In genomic region chr15:31458591-31458990, GRCh38 we compare ENCODE assay signal across 17 cellular contexts.
DNase-seq lines count a peak whose midpoint lies in the region; ATAC-seq and TF ChIP-seq lines count a peak whose summit lies in the region.
"Had no signal": no experiment of that assay in that cellular context is flagged by ENCODE, and none has a peak within 500 bp of the region (broad histone marks: within the 10 kb centered on the region; RNA-seq: fewer than 3 reads in every experiment).

No MANE protein-coding gene starts in this region.

- no peak for TF ChIP-seq CTCF in psoas muscle (IDR thresholded peaks at IDR 0.05)

- peak; percentile 5 for DNase-seq in activated CD4-positive, alpha-beta T cell treated with anti-CD3 and anti-CD28 coated beads for 1 hour
- no peak for DNase-seq in activated CD4-positive, alpha-beta T cell treated with anti-CD3 and anti-CD28 coated beads for 4 hours
- no peak for DNase-seq in CD8-positive, alpha-beta memory T cell
- no peak for DNase-seq in activated T-helper 1 cell treated with anti-CD3 and anti-CD28 coated beads, Interleukin-12 subunit alpha, Interleukin-12 subunit beta, Interleukin-2, Interleukin-4 antibody, amounts not matched to agents 30 ng/mL and 10 ng/mL and 1 ng/mL, durations not matched to agents 14 hours and 24 hours and 36 hours (ENCODE audit: low spot score)
- no peak for DNase-seq in naive thymus-derived CD8-positive, alpha-beta T cell
- DNase-seq in HK-2 (ENCODE audit: unreplicated experiment) (no peak), psoas muscle (no peak), iPS-NIHi11 (ENCODE audit: low spot score) (no peak)
- DNase-seq: effector CD4-positive, alpha-beta T cell; GF-D8; NCI-H1436; NCI-H226; posterior cingulate gyrus had no signal

- CTCF ChIA-PET in CD8-positive, alpha-beta memory T cell (lab: Charles Lee), result interaction anchor here (1.0 to 1.4 kb wide), 3 partner anchors 17 to 259 kb away, joined by 3 read pairs; no protein-coding TSS in a partner anchor

- peaks cover 13 to 24% (median 21%) of the 10 kb centered on the region in 3 donors for H3K4me1 Mint-ChIP-seq in CD8-positive, alpha-beta memory T cell
- H3K4me1 Mint-ChIP-seq in activated T-helper 1 cell treated with anti-CD3 and anti-CD28 coated beads, Interleukin-12 subunit alpha, Interleukin-12 subunit beta, Interleukin-2, Interleukin-4 antibody, amounts not matched to agents 30 ng/mL and 10 ng/mL and 1 ng/mL, durations not matched to agents 14 hours and 24 hours and 36 hours (ENCODE audit: low read depth), result peaks cover 36% of the 10 kb centered on the region
- peaks cover 8 to 29% (median 20%) of the 10 kb centered on the region in 4 donors for H3K4me1 Mint-ChIP-seq in naive thymus-derived CD8-positive, alpha-beta T cell

- H3K4me1 ChIP-seq in CD8-positive, alpha-beta memory T cell (ENCODE audit: insufficient read depth, low read length), result peaks cover 10% of the 10 kb centered on the region
- H3K4me1 ChIP-seq in psoas muscle, result no peaks in the 10 kb centered on the region

- H3K27me3 Mint-ChIP-seq in CD8-positive, alpha-beta memory T cell, result peaks cover 0 to 4% of the 10 kb centered on the region in 2 donors
- H3K27me3 Mint-ChIP-seq in activated T-helper 1 cell treated with anti-CD3 and anti-CD28 coated beads, Interleukin-12 subunit alpha, Interleukin-12 subunit beta, Interleukin-2, Interleukin-4 antibody, amounts not matched to agents 30 ng/mL and 10 ng/mL and 1 ng/mL, durations not matched to agents 14 hours and 24 hours and 36 hours (ENCODE audit: insufficient read depth), result no peaks in the 10 kb centered on the region
- H3K27me3 Mint-ChIP-seq in naive thymus-derived CD8-positive, alpha-beta T cell, result no peaks in the 10 kb centered on the region

- no peaks in the 10 kb centered on the region for H3K36me3 ChIP-seq in CD8-positive, alpha-beta memory T cell (ENCODE audit: insufficient read depth, low read length)
- H3K36me3 ChIP-seq in psoas muscle (ENCODE audit: insufficient read depth in 1 of 2, low read depth in 1 of 2), result no peaks in the 10 kb centered on the region
- H3K36me3 ChIP-seq: brain microvascular endothelial cell had no signal

- intact Hi-C loops in activated T-helper 1 cell treated with anti-CD3 and anti-CD28 coated beads, Interleukin-12 subunit alpha, Interleukin-12 subunit beta, Interleukin-2, Interleukin-4 antibody, amounts not matched to agents 30 ng/mL and 10 ng/mL and 1 ng/mL, durations not matched to agents 14 hours and 24 hours and 36 hours (cut with micrococcal nuclease), result no loop called here
- intact Hi-C loops in psoas muscle (cut with DNase I), result no loop called here

- H3K27me3 ChIP-seq in CD8-positive, alpha-beta memory T cell (ENCODE audit: insufficient read depth, low read length, poor library complexity, severe bottlenecking), result no peaks in the 10 kb centered on the region
- H3K27me3 ChIP-seq in psoas muscle (ENCODE audit: insufficient read depth in 3 of 3, low read length in 2 of 3), result no peaks in the 10 kb centered on the region
- H3K27me3 ChIP-seq: brain microvascular endothelial cell had no signal

- no peaks in the 10 kb centered on the region for H3K9me3 ChIP-seq in CD8-positive, alpha-beta memory T cell (ENCODE audit: low read length)
- no peaks in the 10 kb centered on the region for H3K9me3 ChIP-seq in psoas muscle

- 42 to 76% (median 56%) methylated on average over 3 of the region's 3 CpGs for WGBS in psoas muscle, 3 donors

- POLR2A ChIA-PET in CD8-positive, alpha-beta memory T cell (lab: Charles Lee), result interaction anchor here (0.6 kb wide), 1 partner anchor 37 kb away, joined by 5 read pairs; no protein-coding TSS in a partner anchor
- POLR2A ChIA-PET in naive thymus-derived CD8-positive, alpha-beta T cell (lab: Charles Lee), result interaction anchor here (0.7 to 1.9 kb wide), 4 partner anchors 15 to 66 kb away, joined by 3 to 7 read pairs (median 5); no protein-coding TSS in a partner anchor

- H3K36me3 Mint-ChIP-seq in CD8-positive, alpha-beta memory T cell, result peaks cover 0 to 6% (median 1%) of the 10 kb centered on the region in 3 donors
- peaks cover 4% of the 10 kb centered on the region for H3K36me3 Mint-ChIP-seq in activated T-helper 1 cell treated with anti-CD3 and anti-CD28 coated beads, Interleukin-12 subunit alpha, Interleukin-12 subunit beta, Interleukin-2, Interleukin-4 antibody, amounts not matched to agents 30 ng/mL and 10 ng/mL and 1 ng/mL, durations not matched to agents 14 hours and 24 hours and 36 hours (ENCODE audit: low read depth)
- H3K36me3 Mint-ChIP-seq in naive thymus-derived CD8-positive, alpha-beta T cell, result peaks cover 0 to 6% (median 5%) of the 10 kb centered on the region in 3 donors
- H3K36me3 Mint-ChIP-seq: WTC11 had no signal

- H3K4me3 Mint-ChIP-seq in CD8-positive, alpha-beta memory T cell, result no peak overlapping the region
- H3K4me3 Mint-ChIP-seq in activated T-helper 1 cell treated with anti-CD3 and anti-CD28 coated beads, Interleukin-12 subunit alpha, Interleukin-12 subunit beta, Interleukin-2, Interleukin-4 antibody, amounts not matched to agents 30 ng/mL and 10 ng/mL and 1 ng/mL, durations not matched to agents 14 hours and 24 hours and 36 hours, result peak overlapping the region; percentile 53
- H3K4me3 Mint-ChIP-seq in naive thymus-derived CD8-positive, alpha-beta T cell, result peak overlapping the region in 1 of 10 donors; percentile 11
- H3K4me3 Mint-ChIP-seq: WTC11 had no signal

- no peak for ATAC-seq in naive thymus-derived CD8-positive, alpha-beta T cell
- no peak for ATAC-seq in psoas muscle
- ATAC-seq: K562, SK-N-SH treated with all-trans-retinoic acid at 6 μM for 48 hours had no signal

- H3K4me3 ChIP-seq in CD8-positive, alpha-beta memory T cell (ENCODE audit: low read length), result no peak overlapping the region
- H3K4me3 ChIP-seq in psoas muscle, result no peak overlapping the region
- H3K4me3 ChIP-seq: K562 had no signal

- H3K27ac Mint-ChIP-seq in CD8-positive, alpha-beta memory T cell, result peak overlapping the region in 5 of 8 donors; percentile 22 to 62 (median 43)
- H3K27ac Mint-ChIP-seq in activated T-helper 1 cell treated with anti-CD3 and anti-CD28 coated beads, Interleukin-12 subunit alpha, Interleukin-12 subunit beta, Interleukin-2, Interleukin-4 antibody, amounts not matched to agents 30 ng/mL and 10 ng/mL and 1 ng/mL, durations not matched to agents 14 hours and 24 hours and 36 hours, result peak overlapping the region; percentile 86
- H3K27ac Mint-ChIP-seq in naive thymus-derived CD8-positive, alpha-beta T cell, result peak overlapping the region in 6 of 10 donors; percentile 5 to 79 (median 48)
- H3K27ac Mint-ChIP-seq: WTC11 had no signal

- H3K9me3 Mint-ChIP-seq in CD8-positive, alpha-beta memory T cell, result peaks cover 0 to 7% (median 5%) of the 10 kb centered on the region in 5 donors
- peaks cover 12% of the 10 kb centered on the region for H3K9me3 Mint-ChIP-seq in activated T-helper 1 cell treated with anti-CD3 and anti-CD28 coated beads, Interleukin-12 subunit alpha, Interleukin-12 subunit beta, Interleukin-2, Interleukin-4 antibody, amounts not matched to agents 30 ng/mL and 10 ng/mL and 1 ng/mL, durations not matched to agents 14 hours and 24 hours and 36 hours
- peaks cover 0 to 10% (median 5%) of the 10 kb centered on the region in 9 donors for H3K9me3 Mint-ChIP-seq in naive thymus-derived CD8-positive, alpha-beta T cell
- H3K9me3 Mint-ChIP-seq: WTC11 had no signal

- no peak overlapping the region for H3K27ac ChIP-seq in CD8-positive, alpha-beta memory T cell (ENCODE audit: low read depth, low read length)
- H3K27ac ChIP-seq in psoas muscle, result no peak overlapping the region
- H3K27ac ChIP-seq: brain microvascular endothelial cell had no signal
